Comparison of ENCODE assay signal across 1 cellular context in the genomic region with DNA sequence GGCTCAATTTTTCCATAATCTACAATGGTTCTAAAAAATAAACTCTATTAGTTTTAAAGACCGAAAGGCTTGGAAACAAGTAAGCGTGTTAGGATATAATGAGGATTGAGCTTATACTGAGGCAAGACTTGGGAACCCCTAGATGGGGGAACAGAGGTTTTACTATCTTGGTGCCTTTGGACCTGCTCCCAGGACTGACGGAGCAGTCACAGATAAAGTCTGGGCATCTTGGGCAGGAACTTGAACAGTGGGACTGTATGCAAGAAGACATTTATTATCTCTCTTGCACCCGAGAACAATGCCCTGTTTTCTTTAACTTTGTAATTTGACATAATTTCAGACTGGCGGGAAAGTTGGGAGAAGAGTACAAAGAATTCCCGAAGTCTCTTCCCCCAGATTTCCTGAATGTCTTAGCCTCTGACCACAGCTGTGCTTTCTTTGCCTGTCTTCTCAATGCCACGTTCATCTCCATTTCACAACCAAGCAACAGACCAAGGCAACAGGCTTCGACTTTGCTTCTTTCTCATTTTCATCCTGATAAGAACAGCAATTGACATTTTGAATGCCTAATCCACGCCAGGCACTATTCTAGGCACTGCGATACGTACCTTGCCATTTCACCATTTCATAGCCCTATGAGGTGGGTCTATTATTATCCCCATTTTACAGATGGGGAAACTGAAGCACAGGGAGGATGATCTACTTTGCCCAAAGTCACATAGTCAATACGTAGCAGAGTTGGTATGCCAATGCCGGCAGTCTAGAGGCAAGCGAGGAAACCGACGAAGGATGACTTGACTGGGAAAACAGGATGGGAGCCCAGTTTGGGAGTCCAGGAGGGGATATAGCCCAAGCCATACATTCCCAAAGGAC.
TF ChIP-seq lines count a peak whose summit lies in the region.

No MANE protein-coding gene starts in this region.

TF ChIP-seq in HepG2, 621 proteins besides CTCF, POLR2A, EP300 and RAD21:
- 0 out of 2 replicates have a peak, but pooled peaks have one; percentile 44 for TF ChIP-seq KDM1A (CRISPR knock-in tag; IDR thresholded peaks at IDR 0.05)
- TF ChIP-seq PAXIP1 (CRISPR knock-in tag; conservative IDR thresholded peaks at IDR 0.05): no peak
- peak; percentile 43; the same call in 1 of the 2 replicates for TF ChIP-seq CHD4 (IDR thresholded peaks at IDR 0.05; ENCODE audit: borderline replicate concordance, low read length)
- no peak for TF ChIP-seq MIER3 (CRISPR knock-in tag; IDR thresholded peaks at IDR 0.05; ENCODE audit: borderline replicate concordance)
- peak; percentile 8; the same call in 1 of the 2 replicates for TF ChIP-seq NR1H2 (CRISPR knock-in tag; IDR thresholded peaks at IDR 0.05; ENCODE audit: borderline replicate concordance, low read depth)
- TF ChIP-seq ZNF256 (CRISPR knock-in tag; conservative IDR thresholded peaks at IDR 0.05): no peak
- no peak for TF ChIP-seq SOX5 (CRISPR knock-in tag; IDR thresholded peaks at IDR 0.05; ENCODE audit: borderline replicate concordance)
- TF ChIP-seq ZNF331 (CRISPR knock-in tag; IDR thresholded peaks at IDR 0.05): no peak
- TF ChIP-seq TBP (CRISPR knock-in tag; IDR thresholded peaks at IDR 0.05): no peak
- 0 out of 2 replicates have a peak, but pooled peaks have one; percentile 25 for TF ChIP-seq BCL3 (CRISPR knock-in tag; IDR thresholded peaks at IDR 0.05)
- no peak for TF ChIP-seq SSRP1 (CRISPR knock-in tag; IDR thresholded peaks at IDR 0.05)
- TF ChIP-seq ZNF629 (CRISPR knock-in tag; conservative IDR thresholded peaks at IDR 0.05): peak; percentile 91
